In the genomic region with DNA sequence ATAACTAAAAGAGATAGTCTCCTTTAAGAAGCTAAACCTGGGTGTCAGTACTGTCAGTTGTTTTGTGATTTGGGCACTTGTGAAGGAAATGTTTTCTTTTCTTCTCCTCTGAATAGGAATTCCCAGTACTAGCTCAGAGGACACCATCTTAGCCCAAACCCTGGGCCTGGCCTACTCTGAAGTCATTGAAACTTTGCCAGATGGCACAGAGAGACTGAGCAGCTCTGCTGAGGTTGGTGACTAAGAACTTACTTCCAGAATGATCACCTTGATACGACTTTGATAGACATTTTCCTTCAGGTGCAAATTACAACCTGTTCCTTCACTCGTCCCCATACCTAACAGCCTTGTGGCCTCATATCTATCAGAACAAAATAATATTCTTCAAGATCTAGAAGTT, we compare ENCODE assay signal across 21 cellular contexts.
"Had no signal": no experiment of that assay in that cellular context is flagged by ENCODE, and none has a peak within 500 bp of the region (broad histone marks: within the 10 kb centered on the region; RNA-seq: fewer than 3 reads in every experiment).

No MANE protein-coding gene starts in this region.

- H3K9ac ChIP-seq: neural progenitor cell had no signal

- H3K27me3 ChIP-seq: foreskin keratinocyte, neural progenitor cell, stomach, suprapubic skin, transverse colon had no signal

- H3K36me3 ChIP-seq: neural progenitor cell had no signal

- H3K4me1 Mint-ChIP-seq: brain, mesothelial cell of epicardium, neural progenitor cell had no signal

- H3K9me3 Mint-ChIP-seq: activated CD8-positive, alpha-beta T cell treated with anti-CD3 and anti-CD28 coated beads for 36 hours; activated naive CD4-positive, alpha-beta T cell treated with anti-CD3 and anti-CD28 coated beads, Interleukin-2, amount 50 U/mL, for 24 hours; activated T-cell treated with anti-CD3 and anti-CD28 coated beads, Interleukin-2, amount 50 U/mL, for 24 hours; dendritic cell treated with granulocyte-macrophage colony-stimulating factor and Interleukin-4, amounts not matched to agents 40 ng/mL and 50 ng/mL, for 4 days had no signal

- H3K4me2 ChIP-seq: neural progenitor cell had no signal

- H3K27me3 Mint-ChIP-seq: activated CD8-positive, alpha-beta T cell treated with anti-CD3 and anti-CD28 coated beads for 36 hours; activated naive CD4-positive, alpha-beta T cell treated with anti-CD3 and anti-CD28 coated beads, Interleukin-2, amount 50 U/mL, for 24 hours; activated T-cell treated with anti-CD3 and anti-CD28 coated beads, Interleukin-2, amount 50 U/mL, for 24 hours; brain; dendritic cell treated with granulocyte-macrophage colony-stimulating factor and Interleukin-4, amounts not matched to agents 40 ng/mL and 50 ng/mL, for 4 days; naive thymus-derived CD8-positive, alpha-beta T cell had no signal

- H3K4me1 ChIP-seq: left ventricle myocardium inferior, neural progenitor cell, stomach, suprapubic skin, transverse colon had no signal

- H3K9me3 ChIP-seq: left ventricle myocardium inferior, stomach, suprapubic skin, transverse colon had no signal

- H3K4me3 Mint-ChIP-seq: activated CD8-positive, alpha-beta T cell treated with anti-CD3 and anti-CD28 coated beads for 36 hours; activated naive CD4-positive, alpha-beta T cell treated with anti-CD3 and anti-CD28 coated beads, Interleukin-2, amount 50 U/mL, for 24 hours; activated T-cell treated with anti-CD3 and anti-CD28 coated beads, Interleukin-2, amount 50 U/mL, for 24 hours; brain; dendritic cell treated with granulocyte-macrophage colony-stimulating factor and Interleukin-4, amounts not matched to agents 40 ng/mL and 50 ng/mL, for 4 days; mesothelial cell of epicardium; naive thymus-derived CD8-positive, alpha-beta T cell; neural progenitor cell had no signal

- DNase-seq: activated CD4-positive, alpha-beta T cell treated with anti-CD3 and anti-CD28 coated beads for 1 hour; activated CD8-positive, alpha-beta T cell treated with anti-CD3 and anti-CD28 coated beads for 36 hours; activated effector memory CD4-positive, alpha-beta T cell treated with Interleukin-2 at 50 U/mL for 16 hours; activated T-cell treated with anti-CD3 and anti-CD28 coated beads, Interleukin-2, amount 50 U/mL, for 24 hours; aorta; effector CD4-positive, alpha-beta T cell; erythroblast; foreskin keratinocyte; left ventricle myocardium inferior; naive thymus-derived CD8-positive, alpha-beta T cell; posterior cingulate gyrus; stimulated activated CD4-positive, alpha-beta T cell treated with anti-CD3 and anti-CD28 coated beads, Interleukin-4, amount 100 ng/mL, for 24 hours; stomach; T-helper 9 cell; transverse colon had no signal

- H3K27ac Mint-ChIP-seq: activated CD8-positive, alpha-beta T cell treated with anti-CD3 and anti-CD28 coated beads for 36 hours; activated naive CD4-positive, alpha-beta T cell treated with anti-CD3 and anti-CD28 coated beads, Interleukin-2, amount 50 U/mL, for 24 hours; activated T-cell treated with anti-CD3 and anti-CD28 coated beads, Interleukin-2, amount 50 U/mL, for 24 hours; brain; dendritic cell treated with granulocyte-macrophage colony-stimulating factor and Interleukin-4, amounts not matched to agents 40 ng/mL and 50 ng/mL, for 4 days; mesothelial cell of epicardium; naive thymus-derived CD8-positive, alpha-beta T cell; neural progenitor cell had no signal

- H2AFZ ChIP-seq: neural progenitor cell had no signal

- ATAC-seq: activated CD8-positive, alpha-beta T cell treated with anti-CD3 and anti-CD28 coated beads for 36 hours; foreskin keratinocyte; naive thymus-derived CD8-positive, alpha-beta T cell had no signal

- H3K27ac ChIP-seq: foreskin keratinocyte, left ventricle myocardium inferior, neural progenitor cell, stomach, suprapubic skin, transverse colon had no signal

- H3K4me3 ChIP-seq: left ventricle myocardium inferior, neural progenitor cell, stomach, suprapubic skin, transverse colon had no signal
